11 cellular contexts compared by ENCODE assay signal in the genomic region with DNA sequence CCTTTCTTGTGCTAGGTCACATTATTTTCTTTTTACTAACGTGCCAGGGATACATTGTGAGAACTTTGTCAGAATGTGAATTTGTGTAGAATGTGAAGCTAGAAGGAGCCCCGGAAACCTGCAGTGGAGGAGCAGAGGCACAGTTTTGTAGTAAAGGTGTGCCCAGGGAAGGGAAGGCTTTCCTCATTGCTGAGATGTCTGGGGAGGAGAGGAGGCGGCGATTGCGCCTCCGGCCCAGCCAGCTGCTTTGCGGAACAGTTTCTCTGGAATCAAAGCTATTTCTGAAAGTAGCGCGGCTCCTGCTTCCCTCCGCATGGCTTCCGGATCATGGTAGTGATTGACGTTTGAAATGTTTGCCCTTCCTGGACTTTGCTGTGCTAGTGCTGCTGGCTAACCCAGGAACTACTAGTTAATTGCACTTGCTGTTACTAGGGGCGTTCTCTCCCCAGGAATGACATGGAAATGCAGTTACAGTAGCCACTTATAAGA.
DNase-seq lines count a peak whose midpoint lies in the region; ATAC-seq and TF ChIP-seq lines count a peak whose summit lies in the region.
"Had no signal": no experiment of that assay in that cellular context is flagged by ENCODE, and none has a peak within 500 bp of the region (broad histone marks: within the 10 kb centered on the region; RNA-seq: fewer than 3 reads in every experiment).

No MANE protein-coding gene starts in this region.

- H3K4me3 ChIP-seq in BLaER1 (no peak overlapping the region), esophagus muscularis mucosa (peak overlapping the region; percentile 3 to 39 (median 34))

- H3K36me3 ChIP-seq in BLaER1 (peaks cover 60% of the 10 kb centered on the region), esophagus muscularis mucosa (peaks cover 0 to 30% (median 18%) of the 10 kb centered on the region in 4 donors)

- H3K9me3 Mint-ChIP-seq in nephron progenitor cell, result no peaks in the 10 kb centered on the region

- H3K27me3 Mint-ChIP-seq in nephron progenitor cell (ENCODE audit: low read depth, poor library complexity), result no peaks in the 10 kb centered on the region

- H3K9me3 ChIP-seq in BLaER1 (no peaks in the 10 kb centered on the region), esophagus muscularis mucosa (no peaks in the 10 kb centered on the region)

- peaks cover 75% of the 10 kb centered on the region for H3K4me1 ChIP-seq in BLaER1
- peaks cover 57 to 88% (median 73%) of the 10 kb centered on the region in 4 donors for H3K4me1 ChIP-seq in esophagus muscularis mucosa

- intact Hi-C loops in esophagus muscularis mucosa (cut with DNase I), result no loop called here

- H4K20me1 ChIP-seq in BLaER1, result peaks cover 100% of the 10 kb centered on the region

- DNase-seq in NCI-H226 (peak; percentile 25), esophagus muscularis mucosa (ENCODE audit: extremely low spot score) (no peak), nephron progenitor cell (no peak), hypothalamus (lab: John Stamatoyannopoulos, UW) (no peak), GM13977 (ENCODE audit: low spot score) (no peak), T1000 (lab: John Stamatoyannopoulos, UW) (no peak)
- DNase-seq: DMS79, NCI-H2171 had no signal

- H3K36me3 Mint-ChIP-seq in nephron progenitor cell (ENCODE audit: low read depth), result peaks cover 15% of the 10 kb centered on the region

- ATAC-seq in HG03460 (IDR thresholded peaks at IDR 0.05; ENCODE audit: unreplicated experiment), result no peak
- ATAC-seq: HCT116 had no signal

- peak overlapping the region; percentile 26 for H3K27ac Mint-ChIP-seq in nephron progenitor cell

- WGBS in esophagus muscularis mucosa, result 30% methylated on average over 13 of the region's 13 CpGs

- no peak for TF ChIP-seq EP300 in esophagus muscularis mucosa (IDR thresholded peaks at IDR 0.05)

- in situ Hi-C loops in GM13977 (cut with MboI; ENCODE audit: low pct_unique_long_range_greater_than_20kb, low sequenced_read_pairs, unreplicated experiment), result no loop called here

- TF ChIP-seq CTCF in esophagus muscularis mucosa (IDR thresholded peaks at IDR 0.05), result no peak
- TF ChIP-seq CTCF in nephron progenitor cell (IDR thresholded peaks at IDR 0.05), result no peak
- no peak for TF ChIP-seq CTCF in GM13977 (IDR thresholded peaks at IDR 0.05; ENCODE audit: extremely low read depth, insufficient read depth, missing control alignments)

- H3K4me3 Mint-ChIP-seq in nephron progenitor cell, result peak overlapping the region; percentile 68

- no peaks in the 10 kb centered on the region for H3K27me3 ChIP-seq in BLaER1
- no peaks in the 10 kb centered on the region for H3K27me3 ChIP-seq in esophagus muscularis mucosa

- H3K4me2 ChIP-seq in BLaER1, result peak overlapping the region; percentile 86

- no peak for TF ChIP-seq POLR2A in esophagus muscularis mucosa (IDR thresholded peaks at IDR 0.05; ENCODE audit: low read depth)

- peaks cover 85% of the 10 kb centered on the region for H3K4me1 Mint-ChIP-seq in nephron progenitor cell

- H3K9ac ChIP-seq in BLaER1, result peak overlapping the region; percentile 40; the same call in 1 of the 2 replicates

- H3K27ac ChIP-seq in BLaER1, result peak overlapping the region; percentile 25; the same call in 1 of the 2 replicates
- H3K27ac ChIP-seq in esophagus muscularis mucosa (replicated peaks in 1 of 4), result peak overlapping the region; percentile 79 to 86 (median 83)
